In genomic region chr21:34035619-34036354, GRCh38 we compare ENCODE assay signal across 1 cellular context.
TF ChIP-seq lines count a peak whose summit lies in the region.

No MANE protein-coding gene starts in this region.

TF ChIP-seq in GM23338, 12 proteins besides CTCF, POLR2A, EP300 and RAD21 (continued from another document):
- TF ChIP-seq ZNF462 (CRISPR knock-in tag; IDR thresholded peaks at IDR 0.05) (no peak), NANOG (IDR thresholded peaks at IDR 0.05; ENCODE audit: borderline replicate concordance) (no peak), EZH2phosphoT487 (IDR thresholded peaks at IDR 0.05; ENCODE audit: unreplicated experiment) (no peak), CREB1 (CRISPR knock-in tag; IDR thresholded peaks at IDR 0.05; ENCODE audit: low read depth) (no peak), JUNB (IDR thresholded peaks at IDR 0.05; ENCODE audit: unreplicated experiment) (no peak), ZNF331 (CRISPR knock-in tag; IDR thresholded peaks at IDR 0.05; ENCODE audit: low read depth) (no peak), POLR2AphosphoS5 (IDR thresholded peaks at IDR 0.05; ENCODE audit: low read depth) (no peak), ETS1 (IDR thresholded peaks at IDR 0.05) (no peak)
- TF ChIP-seq, protein P1, sequence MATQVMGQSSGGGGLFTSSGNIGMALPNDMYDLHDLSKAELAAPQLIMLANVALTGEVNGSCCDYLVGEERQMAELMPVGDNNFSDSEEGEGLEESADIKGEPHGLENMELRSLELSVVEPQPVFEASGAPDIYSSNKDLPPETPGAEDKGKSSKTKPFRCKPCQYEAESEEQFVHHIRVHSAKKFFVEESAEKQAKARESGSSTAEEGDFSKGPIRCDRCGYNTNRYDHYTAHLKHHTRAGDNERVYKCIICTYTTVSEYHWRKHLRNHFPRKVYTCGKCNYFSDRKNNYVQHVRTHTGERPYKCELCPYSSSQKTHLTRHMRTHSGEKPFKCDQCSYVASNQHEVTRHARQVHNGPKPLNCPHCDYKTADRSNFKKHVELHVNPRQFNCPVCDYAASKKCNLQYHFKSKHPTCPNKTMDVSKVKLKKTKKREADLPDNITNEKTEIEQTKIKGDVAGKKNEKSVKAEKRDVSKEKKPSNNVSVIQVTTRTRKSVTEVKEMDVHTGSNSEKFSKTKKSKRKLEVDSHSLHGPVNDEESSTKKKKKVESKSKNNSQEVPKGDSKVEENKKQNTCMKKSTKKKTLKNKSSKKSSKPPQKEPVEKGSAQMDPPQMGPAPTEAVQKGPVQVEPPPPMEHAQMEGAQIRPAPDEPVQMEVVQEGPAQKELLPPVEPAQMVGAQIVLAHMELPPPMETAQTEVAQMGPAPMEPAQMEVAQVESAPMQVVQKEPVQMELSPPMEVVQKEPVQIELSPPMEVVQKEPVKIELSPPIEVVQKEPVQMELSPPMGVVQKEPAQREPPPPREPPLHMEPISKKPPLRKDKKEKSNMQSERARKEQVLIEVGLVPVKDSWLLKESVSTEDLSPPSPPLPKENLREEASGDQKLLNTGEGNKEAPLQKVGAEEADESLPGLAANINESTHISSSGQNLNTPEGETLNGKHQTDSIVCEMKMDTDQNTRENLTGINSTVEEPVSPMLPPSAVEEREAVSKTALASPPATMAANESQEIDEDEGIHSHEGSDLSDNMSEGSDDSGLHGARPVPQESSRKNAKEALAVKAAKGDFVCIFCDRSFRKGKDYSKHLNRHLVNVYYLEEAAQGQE (IDR thresholded peaks at IDR 0.05; ENCODE audit: unreplicated experiment): no peak
